Comparison of ENCODE assay signal across 1 cellular context in genomic region chr6:96897396-96898240, GRCh38.
TF ChIP-seq lines count a peak whose summit lies in the region.

Gene NDUFAF4, minus strand, starts transcription at chr6:96897891. Its CDS starts 90 bp downstream, at chr6:96897801.

TF ChIP-seq in HepG2, 621 proteins besides CTCF, POLR2A, EP300 and RAD21 (continued from another document):
- TF ChIP-seq ZNF276 (CRISPR knock-in tag; IDR thresholded peaks at IDR 0.05; ENCODE audit: low read depth) = 0 out of 2 replicates have a peak, but pooled peaks have one; percentile 37
- no peak for TF ChIP-seq ZNF124 (CRISPR knock-in tag; IDR thresholded peaks at IDR 0.05)
- no peak for TF ChIP-seq ZXDC (CRISPR knock-in tag; IDR thresholded peaks at IDR 0.05)
- no peak for TF ChIP-seq MTA3 (CRISPR knock-in tag; IDR thresholded peaks at IDR 0.05)
- TF ChIP-seq HNF4A (CRISPR knock-in tag; IDR thresholded peaks at IDR 0.05) = 0 out of 2 replicates have a peak, but pooled peaks have one; percentile 5
- TF ChIP-seq KDM5B (CRISPR knock-in tag; IDR thresholded peaks at IDR 0.05; ENCODE audit: borderline replicate concordance) = peak; percentile 62; the same call in 1 of the 2 replicates
- 0 out of 2 replicates have a peak, but pooled peaks have one; percentile 24 for TF ChIP-seq KLF11 (CRISPR knock-in tag; IDR thresholded peaks at IDR 0.05)
- no peak for TF ChIP-seq ZNF780A (CRISPR knock-in tag; IDR thresholded peaks at IDR 0.05)
- TF ChIP-seq ZNF747 (CRISPR knock-in tag; IDR thresholded peaks at IDR 0.05; ENCODE audit: borderline replicate concordance) = no peak
- TF ChIP-seq SMARCE1 (IDR thresholded peaks at IDR 0.05; ENCODE audit: borderline replicate concordance) = no peak
- peak; percentile 89 for TF ChIP-seq CCDC6 (CRISPR knock-in tag; IDR thresholded peaks at IDR 0.05)
- TF ChIP-seq MAX (IDR thresholded peaks at IDR 0.05) = peak; percentile 97
- peak in 1 of 2 experiments; percentile 63; a peak in 1 of 4 replicates for TF ChIP-seq KLF16 (CRISPR knock-in tag; IDR thresholded peaks at IDR 0.05)
- TF ChIP-seq ZNF12 (CRISPR knock-in tag; IDR thresholded peaks at IDR 0.05) = no peak; the same call in 1 of the 2 replicates
- TF ChIP-seq YY1 (IDR thresholded peaks at IDR 0.05; ENCODE audit: insufficient read depth, insufficient replicate concordance, low read depth, low read length) = peak; percentile 60
- TF ChIP-seq ZNF598 (CRISPR knock-in tag; IDR thresholded peaks at IDR 0.05; ENCODE audit: borderline replicate concordance) = peak; percentile 71; the same call in 1 of the 2 replicates
- 0 out of 2 replicates have a peak, but pooled peaks have one; percentile 70 for TF ChIP-seq ZNF879 (CRISPR knock-in tag; IDR thresholded peaks at IDR 0.05)
- TF ChIP-seq NFKBIZ (CRISPR knock-in tag; IDR thresholded peaks at IDR 0.05) = 0 out of 2 replicates have a peak, but pooled peaks have one; percentile 70
- no peak for TF ChIP-seq NFE2L1 (CRISPR knock-in tag; IDR thresholded peaks at IDR 0.05; ENCODE audit: borderline replicate concordance)
- TF ChIP-seq ERF (CRISPR knock-in tag; IDR thresholded peaks at IDR 0.05) = peak; percentile 37; the same call in 1 of the 2 replicates
- no peak for TF ChIP-seq ATF6 (CRISPR knock-in tag; conservative IDR thresholded peaks at IDR 0.05)
TF ChIP-seq in HepG2: peak in this region for 244.
